35 cellular contexts compared by ENCODE assay signal in the genomic region with DNA sequence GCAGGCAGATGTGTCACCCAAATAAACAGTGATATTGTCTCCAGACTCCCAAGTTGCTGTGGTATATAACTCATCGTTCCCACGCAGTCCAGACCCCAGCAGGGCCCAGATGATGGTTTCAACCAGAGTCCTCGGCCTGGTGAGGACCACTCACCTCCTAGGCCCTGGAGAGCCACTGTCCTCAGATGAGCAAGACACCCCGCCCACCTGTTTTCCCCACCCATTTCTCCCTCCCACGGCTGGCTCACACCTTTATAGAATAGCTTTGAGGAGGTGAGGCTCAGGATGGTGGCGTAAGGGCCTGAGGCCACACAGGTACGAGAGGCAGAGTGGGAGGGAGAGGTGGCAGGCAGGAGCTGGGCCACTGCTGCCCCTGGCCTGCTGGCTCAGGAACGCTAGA. TPM values are rescaled to one million over a fixed set of nuclear protein-coding genes. Genes with fewer than 3 reads are reported as not detected.
"Had no signal": no experiment of that assay in that cellular context is flagged by ENCODE, and none has a peak within 500 bp of the region (broad histone marks: within the 10 kb centered on the region; RNA-seq: fewer than 3 reads in every experiment).

No MANE protein-coding gene starts in this region.

- H3K27ac ChIP-seq: body of pancreas, breast epithelium, KMS-11, SJSA1 had no signal

- H3K4me1 ChIP-seq: body of pancreas, breast epithelium, SJSA1 had no signal

- H3K9me3 ChIP-seq: body of pancreas, breast epithelium, SJSA1, SK-N-SH had no signal

- DNase-seq: activated B cell treated with CpG ODN at 0.5 μM for 24 hours; activated CD4-positive, alpha-beta memory T cell treated with anti-CD3 and anti-CD28 coated beads for 36 hours; activated CD4-positive, alpha-beta T cell treated with anti-CD3 and anti-CD28 coated beads for 4 hours; activated CD4-positive, alpha-beta T cell treated with anti-CD3 and anti-CD28 coated beads, Interleukin-2, amount 50 U/mL, for 1 hour; activated CD4-positive, CD25-positive, alpha-beta regulatory T cell treated with anti-CD3 and anti-CD28 coated beads, Interleukin-2, amount 50 U/mL, for 72 hours; activated effector memory CD4-positive, alpha-beta T cell treated with anti-CD3 and anti-CD28 coated beads, Interleukin-2, amount 50 U/mL, for 16 hours; activated naive CD4-positive, alpha-beta T cell; activated naive CD4-positive, alpha-beta T cell treated with anti-CD3 and anti-CD28 coated beads, Interleukin-2, amount 50 U/mL, for 16 hours; activated naive CD8-positive, alpha-beta T cell treated with anti-CD3 and anti-CD28 coated beads for 36 hours; activated T-cell treated with anti-CD3 and anti-CD28 coated beads, Interleukin-2, amount 50 U/mL, for 1 hour; activated T-cell treated with anti-CD3 and anti-CD28 coated beads, Interleukin-2, amount 50 U/mL, for 72 hours; amniotic stem cell; body of pancreas; caudate nucleus; cerebellar nuclear complex; MM.1S; MV-4-11; NCI-H1092; NCI-H1436 treated with DMSO at 0.1 percent for 48 hours; NCI-H1694 treated with DMSO at 0.1 percent for 48 hours; NCI-H2029; NCI-H345; NCI-H510A; NCI-H526; NCI-H748 treated with DMSO at 0.1 percent for 48 hours; SHP77 treated with DMSO at 0.1 percent for 48 hours; SK-N-SH had no signal

- H3K4me3 ChIP-seq: body of pancreas, breast epithelium, SJSA1 had no signal

- H3K27me3 ChIP-seq: body of pancreas, breast epithelium, SJSA1 had no signal

- ATAC-seq: activated T-cell treated with anti-CD3 and anti-CD28 coated beads, Interleukin-2, amount 50 U/mL, for 72 hours; activated T-helper 17 cell treated with anti-CD3 and anti-CD28 coated beads, Interleukin-2, amount 50 U/mL, for 72 hours; body of pancreas had no signal

- H3K36me3 ChIP-seq: breast epithelium, SJSA1 had no signal

RNA-seq across cellular contexts. Expression of a gene that starts 7.5 kb away (rescaled TPM):
- total RNA-seq: astrocyte had no signal

RNA-seq across cellular contexts. Expression of a gene that starts 32.5 kb away (rescaled TPM):
- total RNA-seq: activated CD4-positive, alpha-beta memory T cell treated with anti-CD3 and anti-CD28 coated beads for 36 hours; activated CD8-positive, alpha-beta memory T cell treated with anti-CD3 and anti-CD28 coated beads for 36 hours; activated naive CD8-positive, alpha-beta T cell treated with anti-CD3 and anti-CD28 coated beads for 36 hours; activated T-cell treated with anti-CD3 and anti-CD28 coated beads, Interleukin-2, amount 50 U/mL, for 72 hours; astrocyte; OCI-LY7; SJSA1 had no signal

RNA-seq across cellular contexts. Expression of a gene that starts 53.0 kb away (rescaled TPM):
- total RNA-seq: activated CD4-positive, alpha-beta memory T cell treated with anti-CD3 and anti-CD28 coated beads for 36 hours; activated naive CD8-positive, alpha-beta T cell treated with anti-CD3 and anti-CD28 coated beads for 36 hours; astrocyte; LHCN-M2 had no signal
